ENCODE assay signal across 9 cellular contexts in the genomic region with DNA sequence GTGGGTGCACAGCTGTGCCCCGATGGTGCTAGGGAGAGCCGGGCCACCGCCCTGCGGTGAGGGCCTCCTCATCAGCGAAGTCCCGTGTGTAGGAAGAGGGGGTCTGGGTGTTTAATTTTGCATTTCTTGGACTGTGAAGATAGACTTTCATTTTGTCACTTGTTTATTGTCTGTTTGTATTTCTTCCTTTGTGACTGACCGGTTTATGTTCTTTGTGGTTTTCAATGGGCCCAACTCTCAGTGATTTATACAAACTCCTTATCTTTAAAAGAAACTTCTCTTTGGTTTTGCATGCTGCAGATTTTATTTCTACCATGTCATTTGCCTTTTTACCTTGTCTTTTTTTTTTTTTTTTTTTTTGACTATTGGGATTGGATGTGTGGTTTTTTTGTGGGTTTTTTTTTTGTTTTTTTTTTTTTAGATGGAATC.
DNase-seq lines count a peak whose midpoint lies in the region; ATAC-seq and TF ChIP-seq lines count a peak whose summit lies in the region.
"Had no signal": no experiment of that assay in that cellular context is flagged by ENCODE, and none has a peak within 500 bp of the region (broad histone marks: within the 10 kb centered on the region; RNA-seq: fewer than 3 reads in every experiment).

No MANE protein-coding gene starts in this region.

- H3K36me3 ChIP-seq in GM23248 (ENCODE audit: low read depth), result no peaks in the 10 kb centered on the region
- peaks cover 0 to 17% of the 10 kb centered on the region in 2 donors for H3K36me3 ChIP-seq in left lung

- ATAC-seq in left lung (peak; percentile 2), GM18909 (IDR thresholded peaks at IDR 0.05; ENCODE audit: poor library complexity, unreplicated experiment) (no peak)

- H3K4me3 ChIP-seq in GM23248 (no peak overlapping the region), left lung (no peak overlapping the region)

- H4K20me1 ChIP-seq in GM23248 (ENCODE audit: insufficient read depth), result no peaks in the 10 kb centered on the region

- peaks cover 24% of the 10 kb centered on the region for H3F3A ChIP-seq in GM23248 (ENCODE audit: insufficient read depth)

- in situ Hi-C loops in GM23248 (cut with MboI), result no loop called here
- in situ Hi-C loops in G401 (cut with HindIII; ENCODE audit: low sequenced_read_pairs), result no loop called here

- H3K27ac ChIP-seq in GM23248 (peak overlapping the region; percentile 98), left lung (peak overlapping the region in 1 of 2 donors; percentile 84), substantia nigra (ENCODE audit: low read depth, low read length, poor library complexity, severe bottlenecking) (peak overlapping the region; percentile 93)

- H3K4me1 ChIP-seq in GM23248 (ENCODE audit: insufficient read depth), result peaks cover 24% of the 10 kb centered on the region
- H3K4me1 ChIP-seq in left lung, result peaks cover 15 to 18% of the 10 kb centered on the region in 2 donors

- no peak for TF ChIP-seq CTCF in left lung (IDR thresholded peaks at IDR 0.05)

- H3K9me3 ChIP-seq in GM23248 (ENCODE audit: low read depth) (no peaks in the 10 kb centered on the region), left lung (no peaks in the 10 kb centered on the region)

- no peaks in the 10 kb centered on the region for H3K9me2 ChIP-seq in GM23248 (ENCODE audit: insufficient read depth)

- H3K4me2 ChIP-seq in GM23248 (ENCODE audit: unreplicated experiment), result peak overlapping the region; percentile 81

- DNase-seq in GM23248 (peak; percentile 12), astrocyte of the hippocampus (ENCODE audit: low read depth, low spot score) (peak; percentile 49), left lung (peak in 1 of 2 donors; percentile 53), substantia nigra (lab: John Stamatoyannopoulos, UW) (no peak), NCI-H510A (lab: John Stamatoyannopoulos, UW) (no peak), G401 (ENCODE audit: low spot score) (no peak), NCI-H2227 (lab: John Stamatoyannopoulos, UW; ENCODE audit: unreplicated experiment) (no peak)
- DNase-seq: activated CD4-positive, alpha-beta T cell treated with anti-CD3 and anti-CD28 coated beads, Interleukin-2, amount 10 ng/mL, durations not matched to agents 7 days and 5 days had no signal

- no peaks in the 10 kb centered on the region for H3K79me2 ChIP-seq in GM23248 (ENCODE audit: insufficient read depth)

- WGBS in GM23248 (ENCODE audit: low coverage in 1 of 2, low lambda C conversion rate in 2 of 2, missing lambda C conversion rate in 2 of 2), 2 experiments, result 92 to 95% methylated on average over 7 of the region's 7 CpGs

- H3K27me3 ChIP-seq in GM23248 (replicated peaks; ENCODE audit: insufficient read depth) (no peaks in the 10 kb centered on the region), left lung (peaks cover 0 to 7% of the 10 kb centered on the region in 2 donors)

- intact Hi-C loops in left lung (cut with DNase I), result no loop called here

- H2AFZ ChIP-seq in GM23248, result no peak overlapping the region

- H3K9ac ChIP-seq in GM23248, result peak overlapping the region; percentile 83

Comparison
In these comparisons a context has a peak if more than half of its experiments do, and no peak if none do; other contexts are left out.
1. DNase-seq: peak in GM23248 (single experiment) and astrocyte of the hippocampus (single experiment); none in substantia nigra (0 of 49), NCI-H510A (single experiment), G401 (single experiment) and NCI-H2227 (single experiment).